In the genomic region with DNA sequence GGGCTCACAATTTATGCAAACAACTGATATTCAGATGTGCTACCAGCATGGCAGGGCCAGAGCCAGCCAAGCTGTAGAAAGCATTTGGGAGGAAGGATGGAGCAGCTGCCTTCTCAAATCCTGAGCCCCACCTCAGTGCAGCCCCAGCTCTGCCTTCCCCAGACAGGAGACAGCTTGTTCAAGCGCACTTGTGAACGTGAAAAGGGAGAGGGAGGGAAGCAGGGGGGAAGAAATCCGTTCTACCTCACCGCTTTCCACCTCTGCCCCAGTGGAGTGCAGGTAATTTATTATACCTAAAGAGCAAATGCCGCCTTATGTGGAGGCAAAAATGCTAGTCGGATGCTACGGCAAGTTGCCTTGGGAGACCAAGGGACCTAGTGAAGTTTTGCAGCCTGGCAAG, we compare ENCODE assay signal across 24 cellular contexts.
"Had no signal": no experiment of that assay in that cellular context is flagged by ENCODE, and none has a peak within 500 bp of the region (broad histone marks: within the 10 kb centered on the region; RNA-seq: fewer than 3 reads in every experiment).

No MANE protein-coding gene starts in this region.

- H3K4me1 Mint-ChIP-seq: activated naive CD4-positive, alpha-beta T cell treated with anti-CD3 and anti-CD28 coated beads, Interleukin-2, amount 50 U/mL, for 24 hours had no signal

- H3K4me1 ChIP-seq: Peyer's patch, SJCRH30 had no signal

- H3K9me3 Mint-ChIP-seq: activated naive CD4-positive, alpha-beta T cell treated with anti-CD3 and anti-CD28 coated beads, Interleukin-2, amount 50 U/mL, for 24 hours; activated T-cell treated with anti-CD3 and anti-CD28 coated beads, Interleukin-2, amount 50 U/mL, for 24 hours; activated T-helper 1 cell treated with anti-CD3 and anti-CD28 coated beads, Interleukin-12 subunit alpha, Interleukin-12 subunit beta, Interleukin-2, Interleukin-4 antibody, amounts not matched to agents 30 ng/mL and 10 ng/mL and 1 ng/mL, durations not matched to agents 14 hours and 24 hours and 36 hours had no signal

- H3K27ac ChIP-seq: brain microvascular endothelial cell, cardiac muscle cell, Peyer's patch, RWPE1, SJCRH30, WERI-Rb-1 had no signal

- ATAC-seq: activated CD8-positive, alpha-beta T cell treated with anti-CD3 and anti-CD28 coated beads, Interleukin-2, amount 10 ng/mL, durations not matched to agents 7 days and 5 days had no signal

- DNase-seq: activated CD4-positive, alpha-beta T cell treated with anti-CD3 and anti-CD28 coated beads for 4 hours; activated CD8-positive, alpha-beta T cell treated with anti-CD3 and anti-CD28 coated beads, Interleukin-2, amount 10 ng/mL, durations not matched to agents 7 days and 5 days; activated effector memory CD4-positive, alpha-beta T cell treated with Interleukin-2 at 50 U/mL for 16 hours; activated naive CD4-positive, alpha-beta T cell; activated T-cell treated with anti-CD3 and anti-CD28 coated beads, Interleukin-2, amount 50 U/mL, for 24 hours; brain microvascular endothelial cell; MG63; MV-4-11; NCI-H1092 treated with DMSO at 0.1 percent for 48 hours; NCI-H146; NCI-H1930; NCI-H2107; NCI-H2227 treated with DMSO at 0.1 percent for 48 hours; NCI-H446 treated with DMSO at 0.1 percent for 48 hours; Right ventricle myocardium superior; SJCRH30; SK-N-SH; T-helper 1 cell; WERI-Rb-1 had no signal

- H3K27me3 ChIP-seq: brain microvascular endothelial cell, cardiac muscle cell, MG63, Peyer's patch, SJCRH30 had no signal

- H3K4me3 Mint-ChIP-seq: activated CD8-positive, alpha-beta T cell treated with anti-CD3 and anti-CD28 coated beads, Interleukin-2, amount 10 ng/mL, durations not matched to agents 7 days and 5 days; activated naive CD4-positive, alpha-beta T cell treated with anti-CD3 and anti-CD28 coated beads, Interleukin-2, amount 50 U/mL, for 24 hours; activated T-cell treated with anti-CD3 and anti-CD28 coated beads, Interleukin-2, amount 50 U/mL, for 24 hours; activated T-helper 1 cell treated with anti-CD3 and anti-CD28 coated beads, Interleukin-12 subunit alpha, Interleukin-12 subunit beta, Interleukin-2, Interleukin-4 antibody, amounts not matched to agents 30 ng/mL and 10 ng/mL and 1 ng/mL, durations not matched to agents 14 hours and 24 hours and 36 hours had no signal

- H3K9ac ChIP-seq: SK-N-SH had no signal

- H3K4me2 ChIP-seq: SK-N-SH had no signal

- H3K27ac Mint-ChIP-seq: activated CD8-positive, alpha-beta T cell treated with anti-CD3 and anti-CD28 coated beads, Interleukin-2, amount 10 ng/mL, durations not matched to agents 7 days and 5 days; activated naive CD4-positive, alpha-beta T cell treated with anti-CD3 and anti-CD28 coated beads, Interleukin-2, amount 50 U/mL, for 24 hours; activated T-cell treated with anti-CD3 and anti-CD28 coated beads, Interleukin-2, amount 50 U/mL, for 24 hours; activated T-helper 1 cell treated with anti-CD3 and anti-CD28 coated beads, Interleukin-12 subunit alpha, Interleukin-12 subunit beta, Interleukin-2, Interleukin-4 antibody, amounts not matched to agents 30 ng/mL and 10 ng/mL and 1 ng/mL, durations not matched to agents 14 hours and 24 hours and 36 hours had no signal

- H3K9me3 ChIP-seq: MG63, Peyer's patch, SJCRH30, SK-N-SH had no signal

- H3K36me3 Mint-ChIP-seq: activated naive CD4-positive, alpha-beta T cell treated with anti-CD3 and anti-CD28 coated beads, Interleukin-2, amount 50 U/mL, for 24 hours had no signal
